8 cellular contexts compared by ENCODE assay signal in genomic region chr10:22573820-22574569, GRCh38.
DNase-seq lines count a peak whose midpoint lies in the region; ATAC-seq and TF ChIP-seq lines count a peak whose summit lies in the region.

No MANE protein-coding gene starts in this region.

- TF ChIP-seq CTCF in kidney epithelial cell (IDR thresholded peaks at IDR 0.05; ENCODE audit: insufficient read depth, low read length, poor library complexity, severe bottlenecking) = peak; percentile 34

- intact Hi-C loops in activated T-helper 2 cell treated with anti-CD3 and anti-CD28 coated beads, Interferon-gamma antibody, Interleukin-2, Interleukin-4, amounts not matched to agents 10 μg/mL and 5 μg/mL and 100 μg/mL, durations not matched to agents 14 hours and 24 hours and 36 hours (cut with micrococcal nuclease) = loop anchor here (2.0 to 10.0 kb wide), 6 partner anchors 83 to 491 kb away; partner anchors contain the start of gene PIP4K2A

- no peak overlapping the region for H3K4me3 Mint-ChIP-seq in activated T-helper 2 cell treated with anti-CD3 and anti-CD28 coated beads, Interferon-gamma antibody, Interleukin-2, Interleukin-4, amounts not matched to agents 10 μg/mL and 5 μg/mL and 100 μg/mL, durations not matched to agents 14 hours and 24 hours and 36 hours (ENCODE audit: low read depth)

- peaks cover 33% of the 10 kb centered on the region for H3K4me1 Mint-ChIP-seq in activated T-helper 2 cell treated with anti-CD3 and anti-CD28 coated beads, Interferon-gamma antibody, Interleukin-2, Interleukin-4, amounts not matched to agents 10 μg/mL and 5 μg/mL and 100 μg/mL, durations not matched to agents 14 hours and 24 hours and 36 hours (ENCODE audit: low read depth)

- no peaks in the 10 kb centered on the region for H3K9me3 Mint-ChIP-seq in activated T-helper 2 cell treated with anti-CD3 and anti-CD28 coated beads, Interferon-gamma antibody, Interleukin-2, Interleukin-4, amounts not matched to agents 10 μg/mL and 5 μg/mL and 100 μg/mL, durations not matched to agents 14 hours and 24 hours and 36 hours

- H3K27me3 Mint-ChIP-seq in activated T-helper 2 cell treated with anti-CD3 and anti-CD28 coated beads, Interferon-gamma antibody, Interleukin-2, Interleukin-4, amounts not matched to agents 10 μg/mL and 5 μg/mL and 100 μg/mL, durations not matched to agents 14 hours and 24 hours and 36 hours (ENCODE audit: low read depth) = no peaks in the 10 kb centered on the region

- H3K36me3 ChIP-seq in kidney epithelial cell (ENCODE audit: control insufficient read depth, insufficient read depth, low read length) = no peaks in the 10 kb centered on the region

- DNase-seq in Daoy (ENCODE audit: low read depth) = peak; percentile 6
- DNase-seq in HuH-7.5 (ENCODE audit: low spot score) = peak; percentile 29
- no peak for DNase-seq in activated T-helper 2 cell treated with anti-CD3 and anti-CD28 coated beads, Interferon-gamma antibody, Interleukin-2, Interleukin-4, amounts not matched to agents 10 μg/mL and 5 μg/mL and 100 μg/mL, durations not matched to agents 14 hours and 24 hours and 36 hours (ENCODE audit: low spot score)
- DNase-seq in kidney epithelial cell (ENCODE audit: low read depth) = no peak
- DNase-seq in retina = no peak
- no peak for DNase-seq in NCI-H446 treated with DMSO at 0.1 percent for 48 hours (lab: John Stamatoyannopoulos, UW)

- H3K27ac Mint-ChIP-seq in activated T-helper 2 cell treated with anti-CD3 and anti-CD28 coated beads, Interferon-gamma antibody, Interleukin-2, Interleukin-4, amounts not matched to agents 10 μg/mL and 5 μg/mL and 100 μg/mL, durations not matched to agents 14 hours and 24 hours and 36 hours = peak overlapping the region; percentile 22

- peaks cover 72% of the 10 kb centered on the region for H3K36me3 Mint-ChIP-seq in activated T-helper 2 cell treated with anti-CD3 and anti-CD28 coated beads, Interferon-gamma antibody, Interleukin-2, Interleukin-4, amounts not matched to agents 10 μg/mL and 5 μg/mL and 100 μg/mL, durations not matched to agents 14 hours and 24 hours and 36 hours (ENCODE audit: low read depth)

- no peaks in the 10 kb centered on the region for H3K27me3 ChIP-seq in kidney epithelial cell (ENCODE audit: control insufficient read depth, insufficient read depth, low read length)

- ATAC-seq in GM21786 (IDR thresholded peaks at IDR 0.05; ENCODE audit: unreplicated experiment) = no peak
- ATAC-seq in GM21515 (IDR thresholded peaks at IDR 0.05; ENCODE audit: unreplicated experiment) = no peak

- no peak overlapping the region for H3K4me3 ChIP-seq in kidney epithelial cell (ENCODE audit: low read depth, low read length)

Comparison
In these comparisons a context has a peak if more than half of its experiments do, and no peak if none do; other contexts are left out.
1. DNase-seq: peak in Daoy (single experiment) and HuH-7.5 (single experiment); none in activated T-helper 2 cell treated with anti-CD3 and anti-CD28 coated beads, Interferon-gamma antibody, Interleukin-2, Interleukin-4, amounts not matched to agents 10 μg/mL and 5 μg/mL and 100 μg/mL, durations not matched to agents 14 hours and 24 hours and 36 hours (single experiment), kidney epithelial cell (single experiment), retina (single experiment) and NCI-H446 treated with DMSO at 0.1 percent for 48 hours (single experiment).